In genomic region chr14:89566180-89566579, GRCh38 we compare ENCODE assay signal across 18 cellular contexts.
"Had no signal": no experiment of that assay in that cellular context is flagged by ENCODE, and none has a peak within 500 bp of the region (broad histone marks: within the 10 kb centered on the region; RNA-seq: fewer than 3 reads in every experiment).

No MANE protein-coding gene starts in this region.

- H3K4me3 Mint-ChIP-seq: naive thymus-derived CD8-positive, alpha-beta T cell had no signal

- H3K9me3 Mint-ChIP-seq: naive thymus-derived CD8-positive, alpha-beta T cell had no signal

- FAIRE-seq: endometrium, frontal cortex, islet of Langerhans, small intestine, urothelium cell line had no signal

- ATAC-seq: esophagus mucosa; heart left ventricle; left lobe of liver; mucosa of descending colon; naive thymus-derived CD8-positive, alpha-beta T cell had no signal

- H3K27ac ChIP-seq: colonic mucosa, right atrium auricular region had no signal

- H3K4me1 ChIP-seq: colonic mucosa had no signal

- DNase-seq: colonic mucosa; effector CD4-positive, alpha-beta T cell; heart left ventricle; hypothalamus; mammary epithelial cell; mucosa of descending colon; naive thymus-derived CD8-positive, alpha-beta T cell; small intestine; stimulated activated CD4-positive, alpha-beta T cell treated with anti-CD3 and anti-CD28 coated beads, Interleukin-12 subunit alpha, Interleukin-12 subunit beta, amount 100 ng/mL, for 4 hours; stimulated activated naive CD4-positive, alpha-beta T cell treated with Interleukin-2 at 50 U/mL for 16 hours; trophoblast cell had no signal

- H3K36me3 ChIP-seq: colonic mucosa, heart left ventricle, right atrium auricular region had no signal

- H3K27me3 ChIP-seq: colonic mucosa, heart left ventricle, right atrium auricular region had no signal

- H3K9me3 ChIP-seq: colonic mucosa, heart left ventricle, mucosa of descending colon, right atrium auricular region had no signal

- H3K27me3 Mint-ChIP-seq: naive thymus-derived CD8-positive, alpha-beta T cell had no signal

- H3K4me3 ChIP-seq: colonic mucosa, heart left ventricle, mucosa of descending colon, right atrium auricular region had no signal
